Comparison of ENCODE assay signal across 37 cellular contexts in the genomic region with DNA sequence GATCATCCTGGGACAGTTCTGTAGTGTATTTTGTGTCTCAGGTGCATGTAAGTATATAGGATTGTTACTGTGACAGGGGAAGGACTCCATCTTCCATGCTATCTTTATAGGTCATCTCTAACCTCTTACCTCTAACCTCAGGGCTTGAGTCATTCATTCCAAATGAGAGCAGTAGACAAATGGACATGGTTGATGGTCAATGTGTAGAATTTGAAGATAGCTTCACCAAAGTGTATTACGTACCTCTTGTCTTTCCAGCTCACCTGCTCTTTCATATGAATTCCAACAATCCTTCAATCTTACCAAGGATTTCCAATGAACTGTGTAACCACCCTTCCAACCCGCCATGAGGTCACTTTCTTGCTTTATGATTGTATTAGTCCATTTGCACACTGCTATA. TPM values are rescaled to one million over a fixed set of nuclear protein-coding genes. Genes with fewer than 3 reads are reported as not detected.
"Had no signal": no experiment of that assay in that cellular context is flagged by ENCODE, and none has a peak within 500 bp of the region (broad histone marks: within the 10 kb centered on the region; RNA-seq: fewer than 3 reads in every experiment).

No MANE protein-coding gene starts in this region.

- H3K9me3 ChIP-seq: adrenal gland, ascending aorta, body of pancreas, breast epithelium had no signal

- H3K9me3 Mint-ChIP-seq: activated naive CD4-positive, alpha-beta T cell treated with anti-CD3 and anti-CD28 coated beads for 36 hours; activated naive CD4-positive, alpha-beta T cell treated with anti-CD3 and anti-CD28 coated beads, Interleukin-2, amount 10 ng/mL, durations not matched to agents 7 days and 5 days; activated naive CD4-positive, alpha-beta T cell treated with anti-CD3 and anti-CD28 coated beads, Interleukin-2, amount 50 U/mL, for 24 hours; activated naive CD4-positive, alpha-beta T cell treated with anti-CD3 and anti-CD28 coated beads, Interleukin-2, amount 50 U/mL, for 72 hours; activated naive CD8-positive, alpha-beta T cell treated with anti-CD3 and anti-CD28 coated beads for 36 hours; activated naive CD8-positive, alpha-beta T cell treated with anti-CD3 and anti-CD28 coated beads, Interleukin-2, amount 10 ng/mL, durations not matched to agents 7 days and 5 days; activated naive CD8-positive, alpha-beta T cell treated with anti-CD3 and anti-CD28 coated beads, Interleukin-2, amount 50 U/mL, for 24 hours; activated T-cell treated with anti-CD3 and anti-CD28 coated beads, Interleukin-2, amount 50 U/mL, for 24 hours; activated T-cell treated with anti-CD3 and anti-CD28 coated beads, Interleukin-2, amount 50 U/mL, for 4 hours; activated T-cell treated with anti-CD3 and anti-CD28 coated beads, Interleukin-2, amount 50 U/mL, for 72 hours; activated T-helper 1 cell treated with anti-CD3 and anti-CD28 coated beads, Interleukin-12 subunit alpha, Interleukin-12 subunit beta, Interleukin-2, Interleukin-4 antibody, amounts not matched to agents 30 ng/mL and 10 ng/mL and 1 ng/mL, durations not matched to agents 14 hours and 24 hours and 36 hours; activated T-helper 17 cell treated with anti-CD3 and anti-CD28 coated beads, Interleukin-2, amount 50 U/mL, for 72 hours; activated T-helper 2 cell treated with anti-CD3 and anti-CD28 coated beads, Interferon-gamma antibody, Interleukin-2, Interleukin-4, amounts not matched to agents 10 μg/mL and 5 μg/mL and 100 μg/mL, durations not matched to agents 14 hours and 24 hours and 36 hours; central memory CD8-positive, alpha-beta T cell had no signal

- H3K27ac Mint-ChIP-seq: activated naive CD4-positive, alpha-beta T cell treated with anti-CD3 and anti-CD28 coated beads for 36 hours; activated naive CD4-positive, alpha-beta T cell treated with anti-CD3 and anti-CD28 coated beads, Interleukin-2, amount 10 ng/mL, durations not matched to agents 7 days and 5 days; activated naive CD4-positive, alpha-beta T cell treated with anti-CD3 and anti-CD28 coated beads, Interleukin-2, amount 50 U/mL, for 24 hours; activated naive CD4-positive, alpha-beta T cell treated with anti-CD3 and anti-CD28 coated beads, Interleukin-2, amount 50 U/mL, for 72 hours; activated naive CD8-positive, alpha-beta T cell; activated naive CD8-positive, alpha-beta T cell treated with anti-CD3 and anti-CD28 coated beads for 36 hours; activated naive CD8-positive, alpha-beta T cell treated with anti-CD3 and anti-CD28 coated beads, Interleukin-2, amount 10 ng/mL, durations not matched to agents 7 days and 5 days; activated naive CD8-positive, alpha-beta T cell treated with anti-CD3 and anti-CD28 coated beads, Interleukin-2, amount 50 U/mL, for 24 hours; activated T-cell treated with anti-CD3 and anti-CD28 coated beads, Interleukin-2, amount 50 U/mL, for 24 hours; activated T-cell treated with anti-CD3 and anti-CD28 coated beads, Interleukin-2, amount 50 U/mL, for 72 hours; activated T-helper 1 cell treated with anti-CD3 and anti-CD28 coated beads, Interleukin-12 subunit alpha, Interleukin-12 subunit beta, Interleukin-2, Interleukin-4 antibody, amounts not matched to agents 30 ng/mL and 10 ng/mL and 1 ng/mL, durations not matched to agents 14 hours and 24 hours and 36 hours; activated T-helper 17 cell treated with anti-CD3 and anti-CD28 coated beads, Interleukin-2, amount 50 U/mL, for 72 hours; activated T-helper 2 cell treated with anti-CD3 and anti-CD28 coated beads, Interferon-gamma antibody, Interleukin-2, Interleukin-4, amounts not matched to agents 10 μg/mL and 5 μg/mL and 100 μg/mL, durations not matched to agents 14 hours and 24 hours and 36 hours; brain had no signal

- H3K36me3 ChIP-seq: adrenal gland, ascending aorta, brain microvascular endothelial cell, breast epithelium, cardiac muscle cell had no signal

- ATAC-seq: activated naive CD4-positive, alpha-beta T cell treated with anti-CD3 and anti-CD28 coated beads, Interleukin-2, amount 50 U/mL, for 72 hours; activated naive CD8-positive, alpha-beta T cell treated with anti-CD3 and anti-CD28 coated beads, Interleukin-2, amount 50 U/mL, for 24 hours; activated T-cell treated with anti-CD3 and anti-CD28 coated beads, Interleukin-2, amount 50 U/mL, for 4 hours; activated T-cell treated with anti-CD3 and anti-CD28 coated beads, Interleukin-2, amount 50 U/mL, for 72 hours; activated T-helper 17 cell treated with anti-CD3 and anti-CD28 coated beads, Interleukin-2, amount 50 U/mL, for 72 hours; body of pancreas had no signal

- H3K36me3 Mint-ChIP-seq: activated naive CD4-positive, alpha-beta T cell treated with anti-CD3 and anti-CD28 coated beads, Interleukin-2, amount 10 ng/mL, durations not matched to agents 7 days and 5 days; activated naive CD4-positive, alpha-beta T cell treated with anti-CD3 and anti-CD28 coated beads, Interleukin-2, amount 50 U/mL, for 24 hours; activated naive CD4-positive, alpha-beta T cell treated with anti-CD3 and anti-CD28 coated beads, Interleukin-2, amount 50 U/mL, for 72 hours; activated naive CD8-positive, alpha-beta T cell; activated naive CD8-positive, alpha-beta T cell treated with anti-CD3 and anti-CD28 coated beads for 36 hours; activated naive CD8-positive, alpha-beta T cell treated with anti-CD3 and anti-CD28 coated beads, Interleukin-2, amount 10 ng/mL, durations not matched to agents 7 days and 5 days; brain had no signal

- DNase-seq: activated effector memory CD4-positive, alpha-beta T cell treated with anti-CD3 and anti-CD28 coated beads, Interleukin-2, amount 50 U/mL, for 16 hours; activated effector memory CD4-positive, alpha-beta T cell treated with Interleukin-2 at 50 U/mL for 16 hours; activated gamma-delta T cell; activated gamma-delta T cell treated with Interleukin-2 at 50 U/mL for 16 hours; activated naive CD4-positive, alpha-beta T cell; activated naive CD4-positive, alpha-beta T cell treated with anti-CD3 and anti-CD28 coated beads for 36 hours; activated naive CD4-positive, alpha-beta T cell treated with anti-CD3 and anti-CD28 coated beads, Interleukin-2, amount 10 ng/mL, durations not matched to agents 7 days and 5 days; activated naive CD4-positive, alpha-beta T cell treated with anti-CD3 and anti-CD28 coated beads, Interleukin-2, amount 50 U/mL, for 16 hours; activated naive CD4-positive, alpha-beta T cell treated with Interleukin-2 at 50 U/mL for 16 hours; activated naive CD8-positive, alpha-beta T cell treated with anti-CD3 and anti-CD28 coated beads for 36 hours; activated naive CD8-positive, alpha-beta T cell treated with anti-CD3 and anti-CD28 coated beads, Interleukin-2, amount 10 ng/mL, durations not matched to agents 7 days and 5 days; activated naive CD8-positive, alpha-beta T cell treated with anti-CD3 and anti-CD28 coated beads, Interleukin-2, amount 50 U/mL, for 24 hours; activated T-cell treated with anti-CD3 and anti-CD28 coated beads, Interleukin-2, amount 50 U/mL, for 1 hour; activated T-cell treated with anti-CD3 and anti-CD28 coated beads, Interleukin-2, amount 50 U/mL, for 24 hours; activated T-cell treated with anti-CD3 and anti-CD28 coated beads, Interleukin-2, amount 50 U/mL, for 4 hours; activated T-cell treated with anti-CD3 and anti-CD28 coated beads, Interleukin-2, amount 50 U/mL, for 48 hours; activated T-cell treated with anti-CD3 and anti-CD28 coated beads, Interleukin-2, amount 50 U/mL, for 72 hours; adrenal gland; amniotic stem cell; amygdala; anterior cingulate cortex; body of pancreas; brain microvascular endothelial cell; caudate nucleus; central memory CD4-positive, alpha-beta T cell; cerebellar nuclear complex had no signal

- H3K4me1 Mint-ChIP-seq: activated naive CD4-positive, alpha-beta T cell treated with anti-CD3 and anti-CD28 coated beads, Interleukin-2, amount 10 ng/mL, durations not matched to agents 7 days and 5 days; activated naive CD4-positive, alpha-beta T cell treated with anti-CD3 and anti-CD28 coated beads, Interleukin-2, amount 50 U/mL, for 24 hours; activated naive CD8-positive, alpha-beta T cell treated with anti-CD3 and anti-CD28 coated beads for 36 hours; activated naive CD8-positive, alpha-beta T cell treated with anti-CD3 and anti-CD28 coated beads, Interleukin-2, amount 10 ng/mL, durations not matched to agents 7 days and 5 days; activated T-helper 17 cell treated with anti-CD3 and anti-CD28 coated beads, Interleukin-2, amount 50 U/mL, for 72 hours; brain; central memory CD8-positive, alpha-beta T cell had no signal

- H3K4me3 ChIP-seq: adrenal gland, ascending aorta, body of pancreas, breast epithelium, cardiac muscle cell had no signal

- H3K4me1 ChIP-seq: adrenal gland, ascending aorta, body of pancreas, breast epithelium had no signal

- H3K27ac ChIP-seq: adrenal gland, ascending aorta, body of pancreas, brain microvascular endothelial cell, breast epithelium, cardiac muscle cell had no signal

- H3K27me3 Mint-ChIP-seq: activated naive CD4-positive, alpha-beta T cell treated with anti-CD3 and anti-CD28 coated beads, Interleukin-2, amount 10 ng/mL, durations not matched to agents 7 days and 5 days; activated naive CD8-positive, alpha-beta T cell; activated naive CD8-positive, alpha-beta T cell treated with anti-CD3 and anti-CD28 coated beads for 36 hours had no signal

- H3K4me3 Mint-ChIP-seq: activated naive CD4-positive, alpha-beta T cell treated with anti-CD3 and anti-CD28 coated beads for 36 hours; activated naive CD4-positive, alpha-beta T cell treated with anti-CD3 and anti-CD28 coated beads, Interleukin-2, amount 10 ng/mL, durations not matched to agents 7 days and 5 days; activated naive CD4-positive, alpha-beta T cell treated with anti-CD3 and anti-CD28 coated beads, Interleukin-2, amount 50 U/mL, for 24 hours; activated naive CD8-positive, alpha-beta T cell; activated naive CD8-positive, alpha-beta T cell treated with anti-CD3 and anti-CD28 coated beads for 36 hours; activated naive CD8-positive, alpha-beta T cell treated with anti-CD3 and anti-CD28 coated beads, Interleukin-2, amount 10 ng/mL, durations not matched to agents 7 days and 5 days; activated naive CD8-positive, alpha-beta T cell treated with anti-CD3 and anti-CD28 coated beads, Interleukin-2, amount 50 U/mL, for 24 hours; activated T-cell treated with anti-CD3 and anti-CD28 coated beads, Interleukin-2, amount 50 U/mL, for 24 hours; activated T-cell treated with anti-CD3 and anti-CD28 coated beads, Interleukin-2, amount 50 U/mL, for 4 hours; activated T-cell treated with anti-CD3 and anti-CD28 coated beads, Interleukin-2, amount 50 U/mL, for 72 hours; activated T-helper 1 cell treated with anti-CD3 and anti-CD28 coated beads, Interleukin-12 subunit alpha, Interleukin-12 subunit beta, Interleukin-2, Interleukin-4 antibody, amounts not matched to agents 30 ng/mL and 10 ng/mL and 1 ng/mL, durations not matched to agents 14 hours and 24 hours and 36 hours; activated T-helper 17 cell treated with anti-CD3 and anti-CD28 coated beads, Interleukin-2, amount 50 U/mL, for 72 hours; brain; central memory CD8-positive, alpha-beta T cell had no signal

- H3K27me3 ChIP-seq: adrenal gland, ascending aorta, body of pancreas, brain microvascular endothelial cell, breast epithelium, cardiac muscle cell had no signal

RNA-seq across cellular contexts. Expression of gene ADGRG6, which starts 8.7 kb away (rescaled TPM):
- total RNA-seq: activated T-helper 1 cell treated with anti-CD3 and anti-CD28 coated beads, Interleukin-12 subunit alpha, Interleukin-12 subunit beta, Interleukin-2, Interleukin-4 antibody, amounts not matched to agents 30 ng/mL and 10 ng/mL and 1 ng/mL, durations not matched to agents 14 hours and 24 hours and 36 hours had no signal
